24 cellular contexts compared by ENCODE assay signal in the genomic region with DNA sequence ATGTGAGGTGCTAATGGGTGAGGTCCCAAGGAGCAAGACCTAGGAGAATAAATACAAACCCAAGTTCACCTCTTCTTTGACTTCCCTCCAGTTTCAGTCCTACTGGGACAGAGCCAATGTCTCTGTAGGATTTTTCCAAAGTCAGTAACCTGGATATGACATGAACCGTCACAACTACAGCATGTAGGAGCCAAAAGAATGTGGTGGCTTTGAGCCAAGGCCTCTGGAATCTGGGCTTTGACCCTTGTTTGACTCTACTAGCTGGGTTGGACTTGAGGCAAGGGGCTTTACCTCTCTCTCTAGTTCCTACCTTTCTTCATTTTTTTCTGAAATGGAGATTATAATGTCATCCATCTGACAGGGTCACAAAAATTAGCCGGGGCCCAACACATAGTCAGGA.
"Had no signal": no experiment of that assay in that cellular context is flagged by ENCODE, and none has a peak within 500 bp of the region (broad histone marks: within the 10 kb centered on the region; RNA-seq: fewer than 3 reads in every experiment).

No MANE protein-coding gene starts in this region.

- H3K4me3 Mint-ChIP-seq: activated CD4-positive, alpha-beta memory T cell treated with anti-CD3 and anti-CD28 coated beads for 36 hours; activated naive CD4-positive, alpha-beta T cell treated with anti-CD3 and anti-CD28 coated beads for 36 hours; activated naive CD8-positive, alpha-beta T cell; activated T-cell treated with anti-CD3 and anti-CD28 coated beads, Interleukin-2, amount 50 U/mL, for 4 hours; T-helper 1 cell treated with Interleukin-12 subunit alpha and Interleukin-12 subunit beta and Interleukin-4 antibody, amounts not matched to agents 30 μg/mL and 1 μg/mL, for 36 hours had no signal

- DNase-seq: activated CD4-positive, alpha-beta memory T cell treated with anti-CD3 and anti-CD28 coated beads for 36 hours; activated CD4-positive, alpha-beta T cell treated with anti-CD3 and anti-CD28 coated beads for 48 hours; activated CD4-positive, CD25-positive, alpha-beta regulatory T cell treated with anti-CD3 and anti-CD28 coated beads, Interleukin-2, amount 50 U/mL, for 72 hours; activated CD8-positive, alpha-beta memory T cell treated with anti-CD3 and anti-CD28 coated beads for 24 hours; activated effector memory CD4-positive, alpha-beta T cell treated with anti-CD3 and anti-CD28 coated beads, Interleukin-2, amount 50 U/mL, for 16 hours; activated naive CD4-positive, alpha-beta T cell treated with anti-CD3 and anti-CD28 coated beads for 36 hours; activated T-cell treated with anti-CD3 and anti-CD28 coated beads, Interleukin-2, amount 50 U/mL, for 4 hours; amygdala; cerebellar nuclear complex; Kasumi-1; KBM-7; NCI-H1092; NCI-H1417; NCI-H1930; NCI-H2171; NCI-H2227 treated with DMSO at 0.1 percent for 48 hours; NCI-H526 treated with DMSO at 0.1 percent for 48 hours; Peyer's patch; SHP77 had no signal

- H3K27ac Mint-ChIP-seq: activated CD4-positive, alpha-beta memory T cell treated with anti-CD3 and anti-CD28 coated beads for 36 hours; activated naive CD4-positive, alpha-beta T cell treated with anti-CD3 and anti-CD28 coated beads for 36 hours; activated naive CD8-positive, alpha-beta T cell; T-helper 1 cell treated with Interleukin-12 subunit alpha and Interleukin-12 subunit beta and Interleukin-4 antibody, amounts not matched to agents 30 μg/mL and 1 μg/mL, for 36 hours had no signal

- FAIRE-seq: astrocyte had no signal

- H3K36me3 Mint-ChIP-seq: activated CD4-positive, alpha-beta memory T cell treated with anti-CD3 and anti-CD28 coated beads for 36 hours; activated naive CD8-positive, alpha-beta T cell had no signal

- H3K4me3 ChIP-seq: Peyer's patch, SJSA1 had no signal

- H3K27me3 ChIP-seq: Peyer's patch, SJSA1 had no signal

- H3K27me3 Mint-ChIP-seq: activated CD4-positive, alpha-beta memory T cell treated with anti-CD3 and anti-CD28 coated beads for 36 hours had no signal

- H3K27ac ChIP-seq: Peyer's patch, RWPE1, SJSA1 had no signal

- H3K4me1 ChIP-seq: Peyer's patch, SJSA1 had no signal

- H3K9me3 ChIP-seq: Peyer's patch, SJSA1 had no signal

- H3K36me3 ChIP-seq: Peyer's patch, SJSA1 had no signal

- H3K9me3 Mint-ChIP-seq: activated CD4-positive, alpha-beta memory T cell treated with anti-CD3 and anti-CD28 coated beads for 36 hours; activated naive CD4-positive, alpha-beta T cell treated with anti-CD3 and anti-CD28 coated beads for 36 hours; activated T-cell treated with anti-CD3 and anti-CD28 coated beads, Interleukin-2, amount 50 U/mL, for 4 hours had no signal
